Comparison of ENCODE assay signal across 15 cellular contexts in genomic region chr5:33755216-33755615, GRCh38.
"Had no signal": no experiment of that assay in that cellular context is flagged by ENCODE, and none has a peak within 500 bp of the region (broad histone marks: within the 10 kb centered on the region; RNA-seq: fewer than 3 reads in every experiment).

No MANE protein-coding gene starts in this region.

- H3K4me3 Mint-ChIP-seq: activated naive CD4-positive, alpha-beta T cell treated with anti-CD3 and anti-CD28 coated beads, Interleukin-2, amount 50 U/mL, for 24 hours; neural crest cell; T-helper 2 cell treated with Interferon-gamma antibody and Interleukin-4, amounts not matched to agents 5 μg/mL and 100 μg/mL, for 36 hours had no signal

- H3K9me3 Mint-ChIP-seq: activated naive CD4-positive, alpha-beta T cell treated with anti-CD3 and anti-CD28 coated beads, Interleukin-2, amount 50 U/mL, for 24 hours; neural crest cell; T-helper 2 cell treated with Interferon-gamma antibody and Interleukin-4, amounts not matched to agents 5 μg/mL and 100 μg/mL, for 36 hours had no signal

- H3K4me1 Mint-ChIP-seq: activated naive CD4-positive, alpha-beta T cell treated with anti-CD3 and anti-CD28 coated beads, Interleukin-2, amount 50 U/mL, for 24 hours had no signal

- DNase-seq: activated T-cell treated with anti-CD3 and anti-CD28 coated beads, Interleukin-2, amount 50 U/mL, for 1 hour; amygdala; hypothalamus; pancreas; stimulated activated CD4-positive, alpha-beta T cell treated with anti-CD3 and anti-CD28 coated beads, Interleukin-15, amount 100 ng/mL, for 24 hours; stimulated activated CD4-positive, alpha-beta T cell treated with anti-CD3 and anti-CD28 coated beads, Interleukin-4, amount 100 ng/mL, for 4 hours; stomach; thyroid gland had no signal

- H3K4me3 ChIP-seq: breast epithelium, esophagus muscularis mucosa, pancreas, stomach, thyroid gland had no signal

- H3K36me3 Mint-ChIP-seq: activated naive CD4-positive, alpha-beta T cell treated with anti-CD3 and anti-CD28 coated beads, Interleukin-2, amount 50 U/mL, for 24 hours had no signal

- H3K27me3 Mint-ChIP-seq: activated naive CD4-positive, alpha-beta T cell treated with anti-CD3 and anti-CD28 coated beads, Interleukin-2, amount 50 U/mL, for 24 hours had no signal

- FAIRE-seq: pancreas, urothelium cell line had no signal

- H3K27ac Mint-ChIP-seq: activated naive CD4-positive, alpha-beta T cell treated with anti-CD3 and anti-CD28 coated beads, Interleukin-2, amount 50 U/mL, for 24 hours; T-helper 2 cell treated with Interferon-gamma antibody and Interleukin-4, amounts not matched to agents 5 μg/mL and 100 μg/mL, for 36 hours had no signal

- ATAC-seq: activated CD4-positive, CD25-positive, alpha-beta regulatory T cell treated with anti-CD3 and anti-CD28 coated beads, Interleukin-2, amount 50 U/mL, for 24 hours; pancreas had no signal
